ENCODE assay signal across 22 cellular contexts in genomic region chr5:109611061-109611460, GRCh38.
"Had no signal": no experiment of that assay in that cellular context is flagged by ENCODE, and none has a peak within 500 bp of the region (broad histone marks: within the 10 kb centered on the region; RNA-seq: fewer than 3 reads in every experiment).

No MANE protein-coding gene starts in this region.

- H3K36me3 ChIP-seq: brain microvascular endothelial cell, colonic mucosa, heart left ventricle had no signal

- DNase-seq: activated CD4-positive, alpha-beta memory T cell treated with anti-CD3 and anti-CD28 coated beads, Interleukin-2, amount 10 ng/mL, durations not matched to agents 7 days and 5 days; activated CD4-positive, alpha-beta T cell treated with anti-CD3 and anti-CD28 coated beads for 1 hour; activated CD4-positive, alpha-beta T cell treated with anti-CD3 and anti-CD28 coated beads for 4 hours; activated CD4-positive, alpha-beta T cell treated with anti-CD3 and anti-CD28 coated beads, Interleukin-2, amount 10 ng/mL, durations not matched to agents 7 days and 5 days; activated CD4-positive, alpha-beta T cell treated with anti-CD3 and anti-CD28 coated beads, Interleukin-2, amount 50 U/mL, for 4 hours; activated CD8-positive, alpha-beta memory T cell treated with anti-CD3 and anti-CD28 coated beads, Interleukin-2, amount 50 U/mL, for 48 hours; activated gamma-delta T cell; activated naive CD4-positive, alpha-beta T cell; activated naive CD4-positive, alpha-beta T cell treated with anti-CD3 and anti-CD28 coated beads, Interleukin-2, amount 10 ng/mL, durations not matched to agents 7 days and 5 days; activated naive CD8-positive, alpha-beta T cell treated with anti-CD3 and anti-CD28 coated beads, Interleukin-2, amount 10 ng/mL, durations not matched to agents 7 days and 5 days; activated T-cell treated with anti-CD3 and anti-CD28 coated beads for 4 hours; activated T-cell treated with anti-CD3 and anti-CD28 coated beads, Interleukin-2, amount 50 U/mL, for 24 hours; activated T-cell treated with anti-CD3 and anti-CD28 coated beads, Interleukin-2, amount 50 U/mL, for 72 hours; brain microvascular endothelial cell; colonic mucosa; effector memory CD4-positive, alpha-beta T cell; endodermal cell; foreskin fibroblast; heart left ventricle; T-cell; T-helper 17 cell; T1000 had no signal

- H3K27me3 ChIP-seq: brain microvascular endothelial cell, colonic mucosa, heart left ventricle had no signal

- H3K4me3 ChIP-seq: colonic mucosa, heart left ventricle had no signal

- H3K4me1 ChIP-seq: colonic mucosa, heart left ventricle had no signal

- H3K9me3 ChIP-seq: colonic mucosa, heart left ventricle had no signal

- H3K27ac ChIP-seq: brain microvascular endothelial cell, colonic mucosa, heart left ventricle had no signal
